9 cellular contexts compared by ENCODE assay signal in genomic region chr1:209839875-209840491, GRCh38. TPM values are rescaled to one million over a fixed set of nuclear protein-coding genes. Genes with fewer than 3 reads are reported as not detected.
A peak's percentile ranks its signal among the peaks of the same experiment; 100 is the strongest.
DNase-seq lines count a peak whose midpoint lies in the region; ATAC-seq and TF ChIP-seq lines count a peak whose summit lies in the region.
"Had no signal": no experiment of that assay in that cellular context is flagged by ENCODE, and none has a peak within 500 bp of the region (broad histone marks: within the 10 kb centered on the region; RNA-seq: fewer than 3 reads in every experiment).

No MANE protein-coding gene starts in this region.

- no peaks in the 10 kb centered on the region for H3K9me2 ChIP-seq in OCI-LY7 (ENCODE audit: insufficient read depth, low read length)

- DNase-seq in activated naive CD4-positive, alpha-beta T cell treated with anti-CD3 and anti-CD28 coated beads, Interleukin-2, amount 50 U/mL, for 16 hours, result no peak
- DNase-seq in iris pigment epithelial cell (ENCODE audit: low read depth) (peak; percentile 97), suprapubic skin (ENCODE audit: low spot score in 2 of 2) (no peak), DMS153 (lab: John Stamatoyannopoulos, UW) (no peak), OCI-LY7 (ENCODE audit: low spot score) (no peak)

- peaks cover 54% of the 10 kb centered on the region for H3K4me1 Mint-ChIP-seq in activated naive CD4-positive, alpha-beta T cell treated with anti-CD3 and anti-CD28 coated beads, Interleukin-2, amount 50 U/mL, for 24 hours
- peaks cover 32% of the 10 kb centered on the region for H3K4me1 Mint-ChIP-seq in activated T-helper 17 cell treated with anti-CD3 and anti-CD28 coated beads, Interleukin-2, amount 50 U/mL, for 72 hours

- intact Hi-C loops in OCI-LY7 (cut with micrococcal nuclease; ENCODE audit: unreplicated experiment), result no loop called here

- CTCF ChIA-PET in OCI-LY7 (lab: Charles Lee; ENCODE audit: unreplicated experiment), result interaction anchor here (1.0 kb wide), 1 partner anchor 17 kb away, joined by 3 read pairs; no protein-coding TSS in a partner anchor

- no peak for TF ChIP-seq POLR2A in suprapubic skin (IDR thresholded peaks at IDR 0.05)

- no peaks in the 10 kb centered on the region for H3K27me3 Mint-ChIP-seq in activated naive CD4-positive, alpha-beta T cell treated with anti-CD3 and anti-CD28 coated beads, Interleukin-2, amount 50 U/mL, for 24 hours
- no peaks in the 10 kb centered on the region for H3K27me3 Mint-ChIP-seq in activated T-helper 17 cell treated with anti-CD3 and anti-CD28 coated beads, Interleukin-2, amount 50 U/mL, for 72 hours

- H4K20me1 ChIP-seq in OCI-LY7 (ENCODE audit: insufficient read depth, low read length), result no peaks in the 10 kb centered on the region

- BruUV-seq in OCI-LY7 (replicated peaks; lab: Mats Ljungman, UMichigan), result no TSS peak

- H3K9me3 Mint-ChIP-seq in activated naive CD4-positive, alpha-beta T cell treated with anti-CD3 and anti-CD28 coated beads, Interleukin-2, amount 50 U/mL, for 24 hours, result no peaks in the 10 kb centered on the region
- H3K9me3 Mint-ChIP-seq in activated T-helper 17 cell treated with anti-CD3 and anti-CD28 coated beads, Interleukin-2, amount 50 U/mL, for 72 hours, result no peaks in the 10 kb centered on the region

- H3K36me3 ChIP-seq in suprapubic skin (peaks cover 95% of the 10 kb centered on the region), OCI-LY7 (ENCODE audit: insufficient read depth, low read length) (peaks cover 99% of the 10 kb centered on the region)

- H3K9me3 ChIP-seq in suprapubic skin (no peaks in the 10 kb centered on the region), OCI-LY7 (ENCODE audit: low read length) (no peaks in the 10 kb centered on the region)
- H3K9me3 ChIP-seq: prostate gland had no signal

- H3K27ac ChIP-seq in suprapubic skin (peak overlapping the region; percentile 18), OCI-LY7 (ENCODE audit: low read depth, low read length, poor library complexity, severe bottlenecking) (no peak overlapping the region)
- H3K27ac ChIP-seq: prostate gland had no signal

- peak; percentile 86 for ATAC-seq in activated T-helper 17 cell treated with anti-CD3 and anti-CD28 coated beads, Interleukin-2, amount 50 U/mL, for 72 hours (replicated peaks)
- no peak for ATAC-seq in HG02884 (IDR thresholded peaks at IDR 0.05; ENCODE audit: unreplicated experiment)

- no peak overlapping the region for H3K4me3 ChIP-seq in suprapubic skin
- no peak overlapping the region for H3K4me3 ChIP-seq in OCI-LY7 (ENCODE audit: low read depth, low read length, poor library complexity, severe bottlenecking)
- H3K4me3 ChIP-seq: prostate gland had no signal

- H3K4me1 ChIP-seq in suprapubic skin (peaks cover 13% of the 10 kb centered on the region), OCI-LY7 (ENCODE audit: insufficient read depth, low read length, poor library complexity, severe bottlenecking) (no peaks in the 10 kb centered on the region)
- H3K4me1 ChIP-seq: prostate gland had no signal

- H3K27ac Mint-ChIP-seq in activated naive CD4-positive, alpha-beta T cell treated with anti-CD3 and anti-CD28 coated beads, Interleukin-2, amount 50 U/mL, for 24 hours, result peak overlapping the region; percentile 93
- H3K27ac Mint-ChIP-seq in activated T-helper 17 cell treated with anti-CD3 and anti-CD28 coated beads, Interleukin-2, amount 50 U/mL, for 72 hours, result peak overlapping the region; percentile 83

- H3K4me2 ChIP-seq in OCI-LY7 (ENCODE audit: low read length), result no peak overlapping the region

- H3K36me3 Mint-ChIP-seq in activated naive CD4-positive, alpha-beta T cell treated with anti-CD3 and anti-CD28 coated beads, Interleukin-2, amount 50 U/mL, for 24 hours, result peaks cover 27% of the 10 kb centered on the region
- H3K36me3 Mint-ChIP-seq in activated T-helper 17 cell treated with anti-CD3 and anti-CD28 coated beads, Interleukin-2, amount 50 U/mL, for 72 hours (ENCODE audit: low read depth), result peaks cover 100% of the 10 kb centered on the region

- peak overlapping the region; percentile 40 for H3K4me3 Mint-ChIP-seq in activated naive CD4-positive, alpha-beta T cell treated with anti-CD3 and anti-CD28 coated beads, Interleukin-2, amount 50 U/mL, for 24 hours
- peak overlapping the region; percentile 67 for H3K4me3 Mint-ChIP-seq in activated T-helper 17 cell treated with anti-CD3 and anti-CD28 coated beads, Interleukin-2, amount 50 U/mL, for 72 hours

- H2AFZ ChIP-seq in OCI-LY7 (ENCODE audit: low read length), result no peak overlapping the region

- POLR2A ChIA-PET in OCI-LY7 (lab: Charles Lee), result interaction anchor here (0.5 to 0.8 kb wide), 2 partner anchors 10 to 73 kb away, joined by 3 to 4 read pairs; no protein-coding TSS in a partner anchor

- TF ChIP-seq EP300 in suprapubic skin (IDR thresholded peaks at IDR 0.05), result no peak

- no peaks in the 10 kb centered on the region for H3K79me2 ChIP-seq in OCI-LY7 (ENCODE audit: insufficient read depth, low read depth, low read length)

- WGBS in suprapubic skin, result 54% methylated on average over 5 of the region's 5 CpGs

- no peaks in the 10 kb centered on the region for H3K27me3 ChIP-seq in suprapubic skin

- no peak for TF ChIP-seq CTCF in suprapubic skin (IDR thresholded peaks at IDR 0.05)
- TF ChIP-seq CTCF in OCI-LY7 (conservative IDR thresholded peaks at IDR 0.05; ENCODE audit: low read length), result no peak

RNA-seq across cellular contexts. Expression of gene UTP25, which starts 12.2 kb away (rescaled TPM):
- total RNA-seq in activated T-helper 17 cell treated with anti-CD3 and anti-CD28 coated beads, Interleukin-2, amount 50 U/mL, for 72 hours, result 10 to 100 TPM; 12.0 to 17.5 TPM
- total RNA-seq in suprapubic skin, result 10 to 100 TPM in 3 of 4 donors, 1 to 10 TPM in 1; 9.6 to 17.9 (median 11.6) TPM
- total RNA-seq in OCI-LY7 (2014; rRNA removed; shearing (Covaris generic)), result 10.4 and 12.8 TPM in 2 replicates
- 8.4 and 10.5 TPM in 2 replicates for total RNA-seq in OCI-LY7 (2022)

RNA-seq across cellular contexts. Expression of gene IRF6, which starts 34.0 kb away (rescaled TPM):
- total RNA-seq in activated T-helper 17 cell treated with anti-CD3 and anti-CD28 coated beads, Interleukin-2, amount 50 U/mL, for 72 hours, result 1 to 10 TPM in 1 of 2 donors, under 1 TPM in 1; 0.35 to 1.7 TPM
- total RNA-seq in suprapubic skin (100 to 1,000 TPM; 195 to 235 (median 227) TPM), OCI-LY7 (2022) (not detected in 2 replicates)
- total RNA-seq in OCI-LY7 (2014; rRNA removed; shearing (Covaris generic)), result not detected in 2 replicates

RNA-seq across cellular contexts. Expression of gene C1orf74, which starts 55.6 kb away (rescaled TPM):
- total RNA-seq in activated T-helper 17 cell treated with anti-CD3 and anti-CD28 coated beads, Interleukin-2, amount 50 U/mL, for 72 hours, result 1 to 10 TPM; 2.5 to 3.8 TPM
- total RNA-seq in suprapubic skin, result 10 to 100 TPM; 10.1 to 18.1 (median 15.1) TPM
- total RNA-seq in OCI-LY7 (2014; rRNA removed; shearing (Covaris generic)), result 3.7 and 4.4 TPM in 2 replicates
- 4.2 and 5.0 TPM in 2 replicates for total RNA-seq in OCI-LY7 (2022)

Comparison
In these comparisons a context has a peak if more than half of its experiments do, and no peak if none do; other contexts are left out.
1. RNA of gene IRF6, which starts 34.0 kb away (total RNA-seq): 195 to 235 TPM in suprapubic skin; 0.35 to 1.7 TPM in activated T-helper 17 cell treated with anti-CD3 and anti-CD28 coated beads, Interleukin-2, amount 50 U/mL, for 72 hours and not detected in OCI-LY7; every median in the first group is over 10 times any median in the second.